21 cellular contexts compared by ENCODE assay signal in the genomic region with DNA sequence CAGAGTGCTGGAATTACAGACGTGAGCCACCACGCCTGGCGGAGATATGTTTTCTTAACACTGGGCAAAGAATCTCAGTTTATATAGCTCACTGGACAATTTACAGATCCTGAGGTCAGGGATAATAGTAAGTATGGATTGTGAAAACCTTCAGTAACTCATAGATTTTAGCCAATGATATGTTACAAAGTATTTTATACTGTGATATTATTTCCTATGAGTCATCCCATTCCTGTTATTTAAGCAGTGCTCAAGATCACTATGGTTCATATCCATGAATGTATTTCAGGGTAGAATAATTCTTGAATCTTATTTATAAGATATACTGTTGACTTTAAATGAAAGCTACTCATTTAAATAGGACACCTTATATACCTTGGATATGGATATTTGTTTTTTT.
A peak's percentile ranks its signal among the peaks of the same experiment; 100 is the strongest.
DNase-seq lines count a peak whose midpoint lies in the region; ATAC-seq, FAIRE-seq and TF ChIP-seq lines count a peak whose summit lies in the region.
"Had no signal": no experiment of that assay in that cellular context is flagged by ENCODE, and none has a peak within 500 bp of the region (broad histone marks: within the 10 kb centered on the region; RNA-seq: fewer than 3 reads in every experiment).

No MANE protein-coding gene starts in this region.

- FAIRE-seq in G401.6 (lab: Jason Lieb, UNC) (peak; percentile 3), HTR-8/SVneo (lab: Jason Lieb, UNC) (peak; percentile 28)
- FAIRE-seq: D721Med, GM12878, GM19239, H54 had no signal

- in situ Hi-C loops in brain microvascular endothelial cell (cut with HindIII; ENCODE audit: low pct_ligation_motif_present, low sequenced_read_pairs): loop anchor here (25.0 kb wide), 1 partner anchor 885 kb away; no protein-coding TSS in a partner anchor

- POLR2A ChIA-PET in GM10248 (lab: Yijun Ruan, JAX): no interaction called here

- TF ChIP-seq CTCF in brain microvascular endothelial cell (IDR thresholded peaks at IDR 0.05; ENCODE audit: low read depth, low read length, missing control alignments) (no peak), GM10248 (IDR thresholded peaks at IDR 0.05; ENCODE audit: control extremely low read depth, extremely low read depth, low read depth, missing control alignments) (no peak)

- H3K4me3 ChIP-seq in brain microvascular endothelial cell (ENCODE audit: low read depth, low read length): no peak overlapping the region
- H3K4me3 ChIP-seq: BLaER1, GM12878 had no signal

- H3K36me3 ChIP-seq in brain microvascular endothelial cell (replicated peaks): no peaks in the 10 kb centered on the region

- no peak for DNase-seq in HTR-8/SVneo (ENCODE audit: insufficient read length, low spot score)
- DNase-seq in brain microvascular endothelial cell: peak; percentile 1
- peak; percentile 31 for DNase-seq in iris pigment epithelial cell (ENCODE audit: low read depth)
- DNase-seq in NCI-H510A (lab: John Stamatoyannopoulos, UW): no peak
- no peak for DNase-seq in NCI-H748 treated with DMSO at 0.1 percent for 48 hours (lab: John Stamatoyannopoulos, UW)
- no peak for DNase-seq in GM10248 (ENCODE audit: extremely low spot score)
- DNase-seq: CD4-positive, CD25-positive, alpha-beta regulatory T cell; CD8-positive, alpha-beta T cell; DMS 273 treated with DMSO at 0.1 percent for 48 hours; DMS79; EL; GOT3; HCEC 1CT had no signal

- no peak overlapping the region for H3K27ac ChIP-seq in brain microvascular endothelial cell
- H3K27ac ChIP-seq: BLaER1, C4-2B had no signal

- no peaks in the 10 kb centered on the region for H3K27me3 ChIP-seq in brain microvascular endothelial cell (replicated peaks)
- H3K27me3 ChIP-seq: BLaER1 had no signal

- CTCF ChIA-PET in GM10248 (lab: Yijun Ruan, JAX): interaction anchor here (0.6 to 1.4 kb wide), 3 partner anchors 13 to 917 kb away, joined by 3 read pairs; no protein-coding TSS in a partner anchor

- ATAC-seq in HG03175 (IDR thresholded peaks at IDR 0.05; ENCODE audit: unreplicated experiment): no peak
- ATAC-seq: CD8-positive, alpha-beta T cell; GM12878 had no signal

Comparison
In these comparisons a context has a peak if more than half of its experiments do, and no peak if none do; other contexts are left out.
1. DNase-seq: peak in brain microvascular endothelial cell (single experiment) and iris pigment epithelial cell (single experiment); none in HTR-8/SVneo (single experiment), NCI-H510A (single experiment), NCI-H748 treated with DMSO at 0.1 percent for 48 hours (single experiment) and GM10248 (single experiment).